16 cellular contexts compared by ENCODE assay signal in genomic region chr2:66582364-66582974, GRCh38.
DNase-seq lines count a peak whose midpoint lies in the region; ATAC-seq and TF ChIP-seq lines count a peak whose summit lies in the region.
"Had no signal": no experiment of that assay in that cellular context is flagged by ENCODE, and none has a peak within 500 bp of the region (broad histone marks: within the 10 kb centered on the region; RNA-seq: fewer than 3 reads in every experiment).

No MANE protein-coding gene starts in this region.

- H3K9me3 Mint-ChIP-seq in activated naive CD8-positive, alpha-beta T cell treated with anti-CD3 and anti-CD28 coated beads, Interleukin-2, amount 10 ng/mL, durations not matched to agents 7 days and 5 days: no peaks in the 10 kb centered on the region
- peaks cover 5% of the 10 kb centered on the region for H3K9me3 Mint-ChIP-seq in activated naive CD8-positive, alpha-beta T cell treated with anti-CD3 and anti-CD28 coated beads, Interleukin-2, amount 50 U/mL, for 24 hours
- no peaks in the 10 kb centered on the region for H3K9me3 Mint-ChIP-seq in neural progenitor cell

- H3F3A ChIP-seq in neural progenitor cell (ENCODE audit: low read depth): peaks cover 39% of the 10 kb centered on the region

- TF ChIP-seq POLR2A in esophagus squamous epithelium (IDR thresholded peaks at IDR 0.05) (no peak), vagina (IDR thresholded peaks at IDR 0.05) (no peak)

- peak overlapping the region in 3 of 4 donors; percentile 40 to 61 (median 49) for H3K4me3 ChIP-seq in esophagus squamous epithelium
- peak overlapping the region; percentile 43 for H3K4me3 ChIP-seq in neural progenitor cell
- peak overlapping the region; percentile 45 to 54 for H3K4me3 ChIP-seq in vagina

- 40 to 65% methylated on average over 18 to 19 of the region's 19 CpGs for WGBS in esophagus squamous epithelium, 2 donors

- H3K9me3 ChIP-seq in esophagus squamous epithelium (no peaks in the 10 kb centered on the region), neural progenitor cell (ENCODE audit: low read depth) (no peaks in the 10 kb centered on the region), vagina (no peaks in the 10 kb centered on the region)

- no peak overlapping the region for H3K9ac ChIP-seq in neural progenitor cell

- no peaks in the 10 kb centered on the region for H3K36me3 Mint-ChIP-seq in activated naive CD8-positive, alpha-beta T cell treated with anti-CD3 and anti-CD28 coated beads, Interleukin-2, amount 10 ng/mL, durations not matched to agents 7 days and 5 days
- H3K36me3 Mint-ChIP-seq in activated naive CD8-positive, alpha-beta T cell treated with anti-CD3 and anti-CD28 coated beads, Interleukin-2, amount 50 U/mL, for 24 hours (ENCODE audit: low read depth): peaks cover 3% of the 10 kb centered on the region
- no peaks in the 10 kb centered on the region for H3K36me3 Mint-ChIP-seq in neural progenitor cell

- H3K36me3 ChIP-seq in esophagus squamous epithelium (no peaks in the 10 kb centered on the region), neural progenitor cell (no peaks in the 10 kb centered on the region), vagina (no peaks in the 10 kb centered on the region)

- H3K4me1 ChIP-seq in esophagus squamous epithelium: peaks cover 0 to 31% (median 5%) of the 10 kb centered on the region in 3 donors
- H3K4me1 ChIP-seq in neural progenitor cell: peaks cover 40% of the 10 kb centered on the region
- H3K4me1 ChIP-seq in vagina: peaks cover 1% of the 10 kb centered on the region

- H3K27me3 ChIP-seq in esophagus squamous epithelium: peaks cover 0 to 80% (median 0%) of the 10 kb centered on the region in 4 donors
- H3K27me3 ChIP-seq in neural progenitor cell: peaks cover 93% of the 10 kb centered on the region
- no peaks in the 10 kb centered on the region for H3K27me3 ChIP-seq in vagina

- H3K27ac ChIP-seq in esophagus squamous epithelium (peak overlapping the region; percentile 76 to 98 (median 88)), neural progenitor cell (no peak overlapping the region), vagina (peak overlapping the region; percentile 95)
- H3K27ac ChIP-seq: 22Rv1 had no signal

- DNase-seq in activated naive CD8-positive, alpha-beta T cell treated with anti-CD3 and anti-CD28 coated beads, Interleukin-2, amount 10 ng/mL, durations not matched to agents 7 days and 5 days: peak; percentile 24
- DNase-seq in activated naive CD8-positive, alpha-beta T cell treated with anti-CD3 and anti-CD28 coated beads, Interleukin-2, amount 50 U/mL, for 24 hours: no peak
- DNase-seq in esophagus squamous epithelium (lab: John Stamatoyannopoulos, UW) (no peak), neural progenitor cell (ENCODE audit: low spot score) (no peak), vagina (ENCODE audit: extremely low spot score in 2 of 2) (no peak), DMS 273 (lab: John Stamatoyannopoulos, UW; ENCODE audit: unreplicated experiment) (no peak), cortex of kidney (lab: John Stamatoyannopoulos, UW) (no peak)
- DNase-seq in stimulated activated naive CD4-positive, alpha-beta T cell (lab: John Stamatoyannopoulos, UW): no peak
- DNase-seq: activated CD8-positive, alpha-beta memory T cell treated with anti-CD3 and anti-CD28 coated beads for 24 hours; activated gamma-delta T cell; Calu3; midbrain; NCI-H82; SHP77 treated with DMSO at 0.1 percent for 48 hours had no signal

- POLR2A ChIA-PET in activated naive CD8-positive, alpha-beta T cell treated with anti-CD3 and anti-CD28 coated beads, Interleukin-2, amount 10 ng/mL, durations not matched to agents 7 days and 5 days (lab: Charles Lee): no interaction called here

- peak overlapping the region; percentile 84 for H3K4me2 ChIP-seq in neural progenitor cell

- H3K27me3 Mint-ChIP-seq in activated naive CD8-positive, alpha-beta T cell treated with anti-CD3 and anti-CD28 coated beads, Interleukin-2, amount 10 ng/mL, durations not matched to agents 7 days and 5 days: peaks cover 42% of the 10 kb centered on the region
- H3K27me3 Mint-ChIP-seq in activated naive CD8-positive, alpha-beta T cell treated with anti-CD3 and anti-CD28 coated beads, Interleukin-2, amount 50 U/mL, for 24 hours: peaks cover 38% of the 10 kb centered on the region
- peaks cover 27% of the 10 kb centered on the region for H3K27me3 Mint-ChIP-seq in neural progenitor cell (ENCODE audit: insufficient read depth, low read depth)
- H3K27me3 Mint-ChIP-seq: progenitor cell of endocrine pancreas had no signal

- no peak overlapping the region for H3K27ac Mint-ChIP-seq in activated naive CD8-positive, alpha-beta T cell treated with anti-CD3 and anti-CD28 coated beads, Interleukin-2, amount 10 ng/mL, durations not matched to agents 7 days and 5 days
- no peak overlapping the region for H3K27ac Mint-ChIP-seq in activated naive CD8-positive, alpha-beta T cell treated with anti-CD3 and anti-CD28 coated beads, Interleukin-2, amount 50 U/mL, for 24 hours
- no peak overlapping the region for H3K27ac Mint-ChIP-seq in neural progenitor cell
- H3K27ac Mint-ChIP-seq: progenitor cell of endocrine pancreas had no signal

- TF ChIP-seq CTCF in esophagus squamous epithelium (IDR thresholded peaks at IDR 0.05) (no peak), neural progenitor cell (IDR thresholded peaks at IDR 0.05) (no peak), vagina (IDR thresholded peaks at IDR 0.05) (no peak)

- no peaks in the 10 kb centered on the region for H3K79me2 ChIP-seq in neural progenitor cell (ENCODE audit: low read depth)

- no peak for ATAC-seq in activated naive CD8-positive, alpha-beta T cell treated with anti-CD3 and anti-CD28 coated beads, Interleukin-2, amount 10 ng/mL, durations not matched to agents 7 days and 5 days (ENCODE audit: low read depth)
- no peak for ATAC-seq in activated naive CD8-positive, alpha-beta T cell treated with anti-CD3 and anti-CD28 coated beads, Interleukin-2, amount 50 U/mL, for 24 hours

- intact Hi-C loops in esophagus squamous epithelium (cut with DNase I): no loop called here
- intact Hi-C loops in vagina (cut with DNase I): loop anchor here (10.0 kb wide), 1 partner anchor 278 kb away; no protein-coding TSS in a partner anchor

- no peak overlapping the region for H2AFZ ChIP-seq in neural progenitor cell (replicated peaks)

- peaks cover 46% of the 10 kb centered on the region for H4K20me1 ChIP-seq in neural progenitor cell (ENCODE audit: low read depth)

- H3K4me1 Mint-ChIP-seq in activated naive CD8-positive, alpha-beta T cell treated with anti-CD3 and anti-CD28 coated beads, Interleukin-2, amount 10 ng/mL, durations not matched to agents 7 days and 5 days: peaks cover 3% of the 10 kb centered on the region
- peaks cover 6% of the 10 kb centered on the region for H3K4me1 Mint-ChIP-seq in activated naive CD8-positive, alpha-beta T cell treated with anti-CD3 and anti-CD28 coated beads, Interleukin-2, amount 50 U/mL, for 24 hours
- H3K4me1 Mint-ChIP-seq in neural progenitor cell: peaks cover 28% of the 10 kb centered on the region

- H3K4me3 Mint-ChIP-seq in activated naive CD8-positive, alpha-beta T cell treated with anti-CD3 and anti-CD28 coated beads, Interleukin-2, amount 10 ng/mL, durations not matched to agents 7 days and 5 days: no peak overlapping the region
- no peak overlapping the region for H3K4me3 Mint-ChIP-seq in activated naive CD8-positive, alpha-beta T cell treated with anti-CD3 and anti-CD28 coated beads, Interleukin-2, amount 50 U/mL, for 24 hours
- no peak overlapping the region for H3K4me3 Mint-ChIP-seq in neural progenitor cell
